1 cellular context compared by ENCODE assay signal in the genomic region with DNA sequence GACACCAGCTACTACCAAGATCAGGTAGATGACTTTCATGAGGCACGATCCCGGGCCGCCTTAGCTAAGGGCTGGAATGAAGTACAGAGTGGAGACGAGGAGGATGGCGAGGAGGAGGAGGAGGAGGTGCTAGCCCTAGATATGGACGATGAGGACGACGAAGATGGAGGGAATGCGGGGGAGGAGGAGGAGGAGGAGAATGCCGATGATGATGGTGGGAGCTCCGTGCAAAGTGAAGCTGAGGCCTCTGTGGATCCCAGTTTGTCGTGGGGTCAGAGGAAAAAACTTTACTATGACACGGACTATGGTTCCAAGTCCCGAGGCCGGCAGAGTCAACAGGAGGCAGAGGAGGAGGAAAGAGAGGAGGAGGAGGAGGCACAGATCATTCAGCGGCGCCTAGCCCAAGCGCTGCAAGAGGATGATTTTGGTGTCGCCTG.
TF ChIP-seq lines count a peak whose summit lies in the region.

No MANE protein-coding gene starts in this region.

TF ChIP-seq in IMR-90, 13 proteins besides CTCF, POLR2A, EP300 and RAD21 (continued from another document):
- TF ChIP-seq BHLHE40 (IDR thresholded peaks at IDR 0.05; ENCODE audit: low read depth, low read length): no peak
- TF ChIP-seq RFX5 (IDR thresholded peaks at IDR 0.05; ENCODE audit: low read depth, low read length): no peak
- TF ChIP-seq, protein P1, sequence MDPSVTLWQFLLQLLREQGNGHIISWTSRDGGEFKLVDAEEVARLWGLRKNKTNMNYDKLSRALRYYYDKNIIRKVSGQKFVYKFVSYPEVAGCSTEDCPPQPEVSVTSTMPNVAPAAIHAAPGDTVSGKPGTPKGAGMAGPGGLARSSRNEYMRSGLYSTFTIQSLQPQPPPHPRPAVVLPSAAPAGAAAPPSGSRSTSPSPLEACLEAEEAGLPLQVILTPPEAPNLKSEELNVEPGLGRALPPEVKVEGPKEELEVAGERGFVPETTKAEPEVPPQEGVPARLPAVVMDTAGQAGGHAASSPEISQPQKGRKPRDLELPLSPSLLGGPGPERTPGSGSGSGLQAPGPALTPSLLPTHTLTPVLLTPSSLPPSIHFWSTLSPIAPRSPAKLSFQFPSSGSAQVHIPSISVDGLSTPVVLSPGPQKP (IDR thresholded peaks at IDR 0.05; ENCODE audit: borderline replicate concordance, low read depth, low read length): no peak
- TF ChIP-seq MAFK (IDR thresholded peaks at IDR 0.05; ENCODE audit: low read depth, low read length): no peak
- TF ChIP-seq CHD1 (IDR thresholded peaks at IDR 0.05; ENCODE audit: low read depth, low read length): no peak
- TF ChIP-seq MXI1 (IDR thresholded peaks at IDR 0.05; ENCODE audit: borderline replicate concordance, low read depth, low read length): no peak
- TF ChIP-seq, protein P2, sequence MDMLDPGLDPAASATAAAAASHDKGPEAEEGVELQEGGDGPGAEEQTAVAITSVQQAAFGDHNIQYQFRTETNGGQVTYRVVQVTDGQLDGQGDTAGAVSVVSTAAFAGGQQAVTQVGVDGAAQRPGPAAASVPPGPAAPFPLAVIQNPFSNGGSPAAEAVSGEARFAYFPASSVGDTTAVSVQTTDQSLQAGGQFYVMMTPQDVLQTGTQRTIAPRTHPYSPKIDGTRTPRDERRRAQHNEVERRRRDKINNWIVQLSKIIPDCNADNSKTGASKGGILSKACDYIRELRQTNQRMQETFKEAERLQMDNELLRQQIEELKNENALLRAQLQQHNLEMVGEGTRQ (IDR thresholded peaks at IDR 0.05; ENCODE audit: low read depth, low read length): no peak
- TF ChIP-seq NFE2L2 (IDR thresholded peaks at IDR 0.05; ENCODE audit: low read depth, low read length): no peak
- TF ChIP-seq FOS (IDR thresholded peaks at IDR 0.05; ENCODE audit: low read depth, low read length): no peak
